Comparison of ENCODE assay signal across 25 cellular contexts in the genomic region with DNA sequence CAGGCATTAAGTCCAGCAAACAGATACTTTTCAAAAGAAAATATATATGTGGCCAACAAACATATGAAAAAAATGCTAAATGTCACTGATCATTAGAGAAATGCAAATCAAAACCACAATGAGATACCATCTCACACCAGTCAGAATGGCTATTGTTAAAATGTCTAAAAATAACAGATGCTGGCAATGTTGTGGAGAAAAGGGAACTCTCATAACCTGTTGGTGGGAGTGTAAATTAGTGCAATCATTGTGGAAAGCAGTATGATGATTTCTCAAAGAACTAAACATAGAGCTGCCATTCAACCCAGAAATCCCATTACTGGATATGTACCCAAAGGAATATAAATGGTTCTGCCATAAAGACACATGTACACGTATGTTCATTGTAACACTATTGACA. TPM values are rescaled to one million over a fixed set of nuclear protein-coding genes. Genes with fewer than 3 reads are reported as not detected.
DNase-seq lines count a peak whose midpoint lies in the region; ATAC-seq and TF ChIP-seq lines count a peak whose summit lies in the region.
"Had no signal": no experiment of that assay in that cellular context is flagged by ENCODE, and none has a peak within 500 bp of the region (broad histone marks: within the 10 kb centered on the region; RNA-seq: fewer than 3 reads in every experiment).

No MANE protein-coding gene starts in this region.

- no peak overlapping the region for H3K27ac ChIP-seq in psoas muscle
- H3K27ac ChIP-seq: colonic mucosa, heart right ventricle, prostate gland, tibial artery had no signal

- intact Hi-C loops in activated CD4-positive, alpha-beta T cell treated with anti-CD3 and anti-CD28 coated beads, Interleukin-2, amount 10 ng/mL, durations not matched to agents 24 days and 14 days (cut with micrococcal nuclease), result no loop called here
- intact Hi-C loops in psoas muscle (cut with DNase I), result no loop called here

- no peak overlapping the region for H3K27ac Mint-ChIP-seq in activated CD4-positive, alpha-beta T cell treated with anti-CD3 and anti-CD28 coated beads, Interleukin-2, amount 10 ng/mL, durations not matched to agents 24 days and 14 days
- H3K27ac Mint-ChIP-seq: activated naive CD4-positive, alpha-beta T cell treated with anti-CD3 and anti-CD28 coated beads for 36 hours; effector memory CD8-positive, alpha-beta T cell; memory B cell had no signal

- no peak overlapping the region for H3K4me3 Mint-ChIP-seq in activated CD4-positive, alpha-beta T cell treated with anti-CD3 and anti-CD28 coated beads, Interleukin-2, amount 10 ng/mL, durations not matched to agents 24 days and 14 days
- H3K4me3 Mint-ChIP-seq: activated naive CD4-positive, alpha-beta T cell treated with anti-CD3 and anti-CD28 coated beads for 36 hours; CD8-positive, alpha-beta memory T cell; effector memory CD8-positive, alpha-beta T cell; memory B cell; stimulated activated naive CD8-positive, alpha-beta T cell treated with anti-CD3 and anti-CD28 coated beads, Interleukin-15, amount 100 ng/mL, for 72 hours had no signal

- H3K27me3 Mint-ChIP-seq in activated CD4-positive, alpha-beta T cell treated with anti-CD3 and anti-CD28 coated beads, Interleukin-2, amount 10 ng/mL, durations not matched to agents 24 days and 14 days, result no peaks in the 10 kb centered on the region
- H3K27me3 Mint-ChIP-seq: CD8-positive, alpha-beta memory T cell; effector memory CD8-positive, alpha-beta T cell; memory B cell; stimulated activated naive CD8-positive, alpha-beta T cell treated with anti-CD3 and anti-CD28 coated beads, Interleukin-15, amount 100 ng/mL, for 72 hours had no signal

- peaks cover 3% of the 10 kb centered on the region for H3K9me3 Mint-ChIP-seq in activated CD4-positive, alpha-beta T cell treated with anti-CD3 and anti-CD28 coated beads, Interleukin-2, amount 10 ng/mL, durations not matched to agents 24 days and 14 days
- H3K9me3 Mint-ChIP-seq: activated naive CD4-positive, alpha-beta T cell treated with anti-CD3 and anti-CD28 coated beads for 36 hours; CD8-positive, alpha-beta memory T cell; effector memory CD8-positive, alpha-beta T cell; memory B cell had no signal

- DNase-seq in activated CD4-positive, alpha-beta T cell treated with anti-CD3 and anti-CD28 coated beads, Interleukin-2, amount 10 ng/mL, durations not matched to agents 24 days and 14 days, result peak; percentile 12
- no peak for DNase-seq in activated CD4-positive, alpha-beta T cell treated with anti-CD3 and anti-CD28 coated beads for 1 hour
- DNase-seq in KBM-7 (peak; percentile 71), AG20443 (ENCODE audit: low spot score) (no peak), kidney glomerular epithelial cell (lab: John Stamatoyannopoulos, UW) (no peak), psoas muscle (no peak)
- DNase-seq in effector CD4-positive, alpha-beta T cell, result no peak
- DNase-seq: activated CD4-positive, alpha-beta T cell treated with anti-CD3 and anti-CD28 coated beads for 48 hours; activated naive CD4-positive, alpha-beta T cell treated with anti-CD3 and anti-CD28 coated beads for 36 hours; activated T-cell treated with anti-CD3 and anti-CD28 coated beads, Interleukin-2, amount 50 U/mL, for 48 hours; AML-193; CD8-positive, alpha-beta memory T cell; colonic mucosa; DMS53; effector memory CD8-positive, alpha-beta T cell; foreskin fibroblast; HCEC 1CT; heart right ventricle; NCI-H1048; NCI-H187; stimulated activated naive CD8-positive, alpha-beta T cell treated with anti-CD3 and anti-CD28 coated beads, Interleukin-15, amount 100 ng/mL, for 72 hours; tibial artery had no signal

- H3K36me3 ChIP-seq in psoas muscle (ENCODE audit: insufficient read depth in 1 of 2, low read depth in 1 of 2), result no peaks in the 10 kb centered on the region
- H3K36me3 ChIP-seq: colonic mucosa, heart right ventricle, prostate gland, tibial artery had no signal

- in situ Hi-C loops in KBM-7 (cut with MboI; ENCODE audit: low pct_unique_long_range_greater_than_20kb, low sequenced_read_pairs), result loop anchor here (25.0 kb wide), 1 partner anchor 495 kb away; no protein-coding TSS in a partner anchor

- WGBS in psoas muscle, 3 donors, result 96 to 97% (median 97%) methylated on average over 1 of the region's 1 CpG

- peaks cover 2% of the 10 kb centered on the region for H3K36me3 Mint-ChIP-seq in activated CD4-positive, alpha-beta T cell treated with anti-CD3 and anti-CD28 coated beads, Interleukin-2, amount 10 ng/mL, durations not matched to agents 24 days and 14 days (ENCODE audit: low read depth)

- H3K27me3 ChIP-seq in psoas muscle (ENCODE audit: insufficient read depth in 3 of 3, low read length in 2 of 3), result no peaks in the 10 kb centered on the region
- H3K27me3 ChIP-seq: colonic mucosa, heart right ventricle, tibial artery had no signal

- H3K4me1 Mint-ChIP-seq in activated CD4-positive, alpha-beta T cell treated with anti-CD3 and anti-CD28 coated beads, Interleukin-2, amount 10 ng/mL, durations not matched to agents 24 days and 14 days, result peaks cover 1% of the 10 kb centered on the region
- H3K4me1 Mint-ChIP-seq: CD8-positive, alpha-beta memory T cell had no signal

- TF ChIP-seq CTCF in psoas muscle (IDR thresholded peaks at IDR 0.05), result no peak

- H3K4me1 ChIP-seq in psoas muscle, result peaks cover 20% of the 10 kb centered on the region
- H3K4me1 ChIP-seq: colonic mucosa, heart right ventricle, prostate gland had no signal

- ATAC-seq in GM21786 (IDR thresholded peaks at IDR 0.05; ENCODE audit: unreplicated experiment), result peak; percentile 62
- no peak for ATAC-seq in psoas muscle
- ATAC-seq: effector memory CD8-positive, alpha-beta T cell; heart right ventricle; stimulated activated naive CD8-positive, alpha-beta T cell treated with anti-CD3 and anti-CD28 coated beads, Interleukin-15, amount 100 ng/mL, for 72 hours had no signal

- no peak overlapping the region for H3K4me3 ChIP-seq in psoas muscle
- H3K4me3 ChIP-seq: colonic mucosa, heart right ventricle, prostate gland, tibial artery had no signal

- no peaks in the 10 kb centered on the region for H3K9me3 ChIP-seq in psoas muscle
- H3K9me3 ChIP-seq: colonic mucosa, heart right ventricle, prostate gland, tibial artery had no signal

RNA-seq across cellular contexts. Expression of a gene that starts 20.6 kb away (rescaled TPM):
- total RNA-seq in activated CD4-positive, alpha-beta T cell treated with anti-CD3 and anti-CD28 coated beads, Interleukin-2, amount 10 ng/mL, durations not matched to agents 24 days and 14 days, result 11.5 and 13.7 TPM in 2 replicates
- 10 to 100 TPM; 25.7 to 90.7 (median 73.3) TPM for total RNA-seq in psoas muscle
- 10 to 100 TPM in 1 of 3 donors, 1 to 10 TPM in 2; 4.4 to 10.6 (median 5.6) TPM for polyA plus RNA-seq in psoas muscle

Comparison
In these comparisons a context has a peak if more than half of its experiments do, and no peak if none do; other contexts are left out.
1. DNase-seq: peak in activated CD4-positive, alpha-beta T cell treated with anti-CD3 and anti-CD28 coated beads, Interleukin-2, amount 10 ng/mL, durations not matched to agents 24 days and 14 days (single experiment) and KBM-7 (single experiment); none in activated CD4-positive, alpha-beta T cell treated with anti-CD3 and anti-CD28 coated beads for 1 hour (single experiment), AG20443 (single experiment), kidney glomerular epithelial cell (single experiment), psoas muscle (0 of 2) and effector CD4-positive, alpha-beta T cell (single experiment).